ENCODE assay signal across 29 cellular contexts in genomic region chrX:16862829-16863228, GRCh38.
"Had no signal": no experiment of that assay in that cellular context is flagged by ENCODE, and none has a peak within 500 bp of the region (broad histone marks: within the 10 kb centered on the region; RNA-seq: fewer than 3 reads in every experiment).

No MANE protein-coding gene starts in this region.

- H3K36me3 ChIP-seq: colonic mucosa had no signal

- ATAC-seq: activated CD4-positive, alpha-beta T cell treated with anti-CD3 and anti-CD28 coated beads for 36 hours; activated CD8-positive, alpha-beta memory T cell treated with anti-CD3 and anti-CD28 coated beads, Interleukin-2, amount 10 ng/mL, durations not matched to agents 7 days and 5 days; activated CD8-positive, alpha-beta T cell treated with anti-CD3 and anti-CD28 coated beads, Interleukin-2, amount 10 ng/mL, durations not matched to agents 7 days and 5 days; activated T-helper 17 cell treated with anti-CD3 and anti-CD28 coated beads, Interleukin-2, amount 50 U/mL, for 72 hours; body of pancreas; esophagus mucosa; foreskin keratinocyte; gastrocnemius medialis; heart right ventricle had no signal

- H3K27me3 ChIP-seq: body of pancreas, colonic mucosa, foreskin keratinocyte, gastrocnemius medialis had no signal

- H3K4me3 ChIP-seq: body of pancreas, colonic mucosa, gastrocnemius medialis, heart right ventricle had no signal

- H3K27me3 Mint-ChIP-seq: activated CD4-positive, alpha-beta memory T cell treated with anti-CD3 and anti-CD28 coated beads for 36 hours; activated CD4-positive, alpha-beta T cell treated with anti-CD3 and anti-CD28 coated beads for 36 hours; activated CD4-positive, alpha-beta T cell treated with anti-CD3 and anti-CD28 coated beads, Interleukin-2, amount 10 ng/mL, durations not matched to agents 24 days and 14 days; activated CD8-positive, alpha-beta memory T cell treated with anti-CD3 and anti-CD28 coated beads, Interleukin-2, amount 10 ng/mL, durations not matched to agents 7 days and 5 days; activated naive CD8-positive, alpha-beta T cell; activated T-helper 17 cell treated with anti-CD3 and anti-CD28 coated beads, Interleukin-2, amount 50 U/mL, for 72 hours had no signal

- H3K9me3 ChIP-seq: body of pancreas, colonic mucosa, gastrocnemius medialis, heart right ventricle had no signal

- H3K27ac ChIP-seq: body of pancreas, colonic mucosa, foreskin keratinocyte, gastrocnemius medialis, heart right ventricle had no signal

- DNase-seq: activated CD4-positive, alpha-beta memory T cell treated with anti-CD3 and anti-CD28 coated beads for 36 hours; activated CD4-positive, alpha-beta T cell treated with anti-CD3 and anti-CD28 coated beads for 36 hours; activated CD4-positive, alpha-beta T cell treated with anti-CD3 and anti-CD28 coated beads, Interleukin-2, amount 10 ng/mL, durations not matched to agents 24 days and 14 days; activated CD4-positive, CD25-positive, alpha-beta regulatory T cell; activated CD4-positive, CD25-positive, alpha-beta regulatory T cell treated with anti-CD3 and anti-CD28 coated beads, Interleukin-2, amount 50 U/mL, for 72 hours; activated CD8-positive, alpha-beta memory T cell treated with anti-CD3 and anti-CD28 coated beads, Interleukin-2, amount 10 ng/mL, durations not matched to agents 7 days and 5 days; activated CD8-positive, alpha-beta memory T cell treated with anti-CD3 and anti-CD28 coated beads, Interleukin-2, amount 50 U/mL, for 4 hours; activated CD8-positive, alpha-beta T cell treated with anti-CD3 and anti-CD28 coated beads, Interleukin-2, amount 10 ng/mL, durations not matched to agents 7 days and 5 days; activated effector memory CD4-positive, alpha-beta T cell treated with Interleukin-2 at 50 U/mL for 16 hours; activated gamma-delta T cell treated with Interleukin-2 at 50 U/mL for 16 hours; activated naive CD4-positive, alpha-beta T cell treated with anti-CD3 and anti-CD28 coated beads, Interleukin-2, amount 50 U/mL, for 16 hours; activated naive CD4-positive, alpha-beta T cell treated with Interleukin-2 at 50 U/mL for 16 hours; activated T-cell treated with anti-CD3 and anti-CD28 coated beads, Interleukin-2, amount 50 U/mL, for 1 hour; amniotic stem cell; anterior cingulate cortex; body of pancreas; central memory CD4-positive, alpha-beta T cell; cerebellar nuclear complex; colonic mucosa; effector memory CD4-positive, alpha-beta T cell; endodermal cell; foreskin keratinocyte; gastrocnemius medialis; heart right ventricle; T-helper 1 cell; T-helper 2 cell had no signal

- H3K36me3 Mint-ChIP-seq: activated naive CD8-positive, alpha-beta T cell had no signal

- H3K9me3 Mint-ChIP-seq: activated CD4-positive, alpha-beta memory T cell treated with anti-CD3 and anti-CD28 coated beads for 36 hours; activated CD4-positive, alpha-beta T cell treated with anti-CD3 and anti-CD28 coated beads, Interleukin-2, amount 10 ng/mL, durations not matched to agents 24 days and 14 days; activated T-helper 17 cell treated with anti-CD3 and anti-CD28 coated beads, Interleukin-2, amount 50 U/mL, for 72 hours had no signal

- H3K4me1 ChIP-seq: body of pancreas, colonic mucosa, foreskin keratinocyte had no signal

- H3K27ac Mint-ChIP-seq: activated CD4-positive, alpha-beta memory T cell treated with anti-CD3 and anti-CD28 coated beads for 36 hours; activated CD4-positive, alpha-beta T cell treated with anti-CD3 and anti-CD28 coated beads for 36 hours; activated CD4-positive, alpha-beta T cell treated with anti-CD3 and anti-CD28 coated beads, Interleukin-2, amount 10 ng/mL, durations not matched to agents 24 days and 14 days; activated CD8-positive, alpha-beta memory T cell treated with anti-CD3 and anti-CD28 coated beads, Interleukin-2, amount 10 ng/mL, durations not matched to agents 7 days and 5 days; activated CD8-positive, alpha-beta T cell treated with anti-CD3 and anti-CD28 coated beads, Interleukin-2, amount 10 ng/mL, durations not matched to agents 7 days and 5 days; activated naive CD8-positive, alpha-beta T cell; activated T-helper 17 cell treated with anti-CD3 and anti-CD28 coated beads, Interleukin-2, amount 50 U/mL, for 72 hours had no signal

- H3K4me3 Mint-ChIP-seq: activated CD4-positive, alpha-beta memory T cell treated with anti-CD3 and anti-CD28 coated beads for 36 hours; activated CD4-positive, alpha-beta T cell treated with anti-CD3 and anti-CD28 coated beads for 36 hours; activated CD4-positive, alpha-beta T cell treated with anti-CD3 and anti-CD28 coated beads, Interleukin-2, amount 10 ng/mL, durations not matched to agents 24 days and 14 days; activated CD8-positive, alpha-beta memory T cell treated with anti-CD3 and anti-CD28 coated beads, Interleukin-2, amount 10 ng/mL, durations not matched to agents 7 days and 5 days; activated CD8-positive, alpha-beta T cell treated with anti-CD3 and anti-CD28 coated beads, Interleukin-2, amount 10 ng/mL, durations not matched to agents 7 days and 5 days; activated naive CD8-positive, alpha-beta T cell; activated T-helper 17 cell treated with anti-CD3 and anti-CD28 coated beads, Interleukin-2, amount 50 U/mL, for 72 hours; endodermal cell had no signal
